ENCODE assay signal across 25 cellular contexts in the genomic region with DNA sequence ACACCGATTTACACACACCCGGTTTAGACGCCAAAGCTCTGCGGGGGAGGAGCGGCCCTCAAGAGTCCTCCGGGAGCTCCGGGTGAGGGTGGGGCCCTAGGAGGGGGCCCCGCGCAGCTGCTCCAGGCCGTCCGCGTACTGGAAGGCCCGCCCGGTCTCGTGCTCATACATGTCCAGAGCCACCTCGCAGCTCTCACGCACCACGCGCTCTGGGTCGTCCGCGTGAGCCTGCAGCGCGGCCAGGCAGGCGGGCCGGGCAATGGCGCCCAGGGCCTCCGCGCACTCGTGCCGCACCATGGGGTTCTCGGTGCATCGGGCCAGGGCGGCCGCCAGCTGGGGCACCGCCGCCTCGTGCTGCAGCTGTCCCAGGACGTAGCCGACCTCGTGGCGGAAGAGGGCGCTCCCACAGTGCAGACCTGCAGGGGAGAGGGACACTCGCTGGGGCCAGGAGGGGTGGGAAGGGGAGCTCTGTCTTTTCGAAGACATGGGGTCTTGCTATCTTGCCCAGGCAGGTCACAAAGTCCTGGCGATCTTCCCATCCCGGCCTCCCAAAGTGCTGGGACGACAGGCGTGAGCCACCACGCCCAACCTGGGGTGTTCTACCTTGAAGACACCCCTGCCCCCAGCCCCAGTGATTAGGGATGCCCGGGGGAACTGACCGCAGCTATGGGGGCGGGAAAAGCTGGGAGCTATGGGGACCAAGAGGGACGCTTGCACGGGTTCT. TPM values are rescaled to one million over a fixed set of nuclear protein-coding genes. Genes with fewer than 3 reads are reported as not detected.
"Had no signal": no experiment of that assay in that cellular context is flagged by ENCODE, and none has a peak within 500 bp of the region (broad histone marks: within the 10 kb centered on the region; RNA-seq: fewer than 3 reads in every experiment).

No MANE protein-coding gene starts in this region.

- H3K27ac ChIP-seq: adrenal gland, Peyer's patch, RWPE1, SJCRH30 had no signal

- H3K27me3 ChIP-seq: adrenal gland, Peyer's patch, SJCRH30 had no signal

- ATAC-seq: T-helper 17 cell had no signal

- H3K9me3 ChIP-seq: adrenal gland, Peyer's patch, SJCRH30 had no signal

- H3K4me3 ChIP-seq: adrenal gland, Peyer's patch, SJCRH30 had no signal

- DNase-seq: activated CD4-positive, alpha-beta memory T cell treated with anti-CD3 and anti-CD28 coated beads, Interleukin-2, amount 10 ng/mL, durations not matched to agents 7 days and 5 days; activated CD4-positive, alpha-beta T cell treated with anti-CD3 and anti-CD28 coated beads, Interleukin-2, amount 50 U/mL, for 1 hour; activated CD4-positive, CD25-positive, alpha-beta regulatory T cell; activated CD8-positive, alpha-beta memory T cell treated with anti-CD3 and anti-CD28 coated beads, Interleukin-2, amount 50 U/mL, for 48 hours; activated naive CD4-positive, alpha-beta T cell treated with anti-CD3 and anti-CD28 coated beads, Interleukin-2, amount 50 U/mL, for 16 hours; activated naive CD8-positive, alpha-beta T cell treated with anti-CD3 and anti-CD28 coated beads, Interleukin-2, amount 10 ng/mL, durations not matched to agents 7 days and 5 days; activated T-cell treated with anti-CD3 and anti-CD28 coated beads, Interleukin-2, amount 50 U/mL, for 1 hour; adrenal gland; anterior cingulate cortex; caudate nucleus; IMR-90; KG1; NCI-H146; NCI-H187 treated with DMSO at 0.1 percent for 48 hours; NCI-H2081 treated with DMSO at 0.1 percent for 48 hours; NCI-H446; NCI-H524; Peyer's patch; Right ventricle myocardium superior; SJCRH30; T-helper 17 cell; T1000 had no signal

- H3K9me3 Mint-ChIP-seq: activated CD4-positive, alpha-beta memory T cell treated with anti-CD3 and anti-CD28 coated beads, Interleukin-2, amount 10 ng/mL, durations not matched to agents 7 days and 5 days; activated naive CD8-positive, alpha-beta T cell treated with anti-CD3 and anti-CD28 coated beads, Interleukin-2, amount 10 ng/mL, durations not matched to agents 7 days and 5 days had no signal

- H3K27ac Mint-ChIP-seq: activated CD4-positive, alpha-beta memory T cell treated with anti-CD3 and anti-CD28 coated beads, Interleukin-2, amount 10 ng/mL, durations not matched to agents 7 days and 5 days; activated naive CD8-positive, alpha-beta T cell treated with anti-CD3 and anti-CD28 coated beads, Interleukin-2, amount 10 ng/mL, durations not matched to agents 7 days and 5 days; T-helper 17 cell had no signal

- H3K4me3 Mint-ChIP-seq: activated CD4-positive, alpha-beta memory T cell treated with anti-CD3 and anti-CD28 coated beads, Interleukin-2, amount 10 ng/mL, durations not matched to agents 7 days and 5 days; activated naive CD8-positive, alpha-beta T cell treated with anti-CD3 and anti-CD28 coated beads, Interleukin-2, amount 10 ng/mL, durations not matched to agents 7 days and 5 days; T-helper 17 cell had no signal

- H3K27me3 Mint-ChIP-seq: activated CD4-positive, alpha-beta memory T cell treated with anti-CD3 and anti-CD28 coated beads, Interleukin-2, amount 10 ng/mL, durations not matched to agents 7 days and 5 days; activated naive CD8-positive, alpha-beta T cell treated with anti-CD3 and anti-CD28 coated beads, Interleukin-2, amount 10 ng/mL, durations not matched to agents 7 days and 5 days; T-helper 17 cell had no signal

- H3K4me1 ChIP-seq: adrenal gland, Peyer's patch, SJCRH30 had no signal

RNA-seq across cellular contexts. Expression of a gene that starts 8.3 kb away (rescaled TPM):
- total RNA-seq: activated CD4-positive, alpha-beta memory T cell treated with anti-CD3 and anti-CD28 coated beads, Interleukin-2, amount 10 ng/mL, durations not matched to agents 7 days and 5 days; activated naive CD8-positive, alpha-beta T cell treated with anti-CD3 and anti-CD28 coated beads, Interleukin-2, amount 10 ng/mL, durations not matched to agents 7 days and 5 days; adrenal gland; IMR-90; LHCN-M2; M059J; Right ventricle myocardium superior; SJCRH30; T-helper 17 cell had no signal
- polyA plus RNA-seq: adrenal gland, IMR-90 had no signal

RNA-seq across cellular contexts. Expression of a gene that starts 11.2 kb away (rescaled TPM):
- total RNA-seq: activated CD4-positive, alpha-beta memory T cell treated with anti-CD3 and anti-CD28 coated beads, Interleukin-2, amount 10 ng/mL, durations not matched to agents 7 days and 5 days; IMR-90; M059J; Right ventricle myocardium superior; SJCRH30; T-helper 17 cell had no signal
- polyA plus RNA-seq: IMR-90 had no signal

RNA-seq across cellular contexts. Expression of a gene that starts 47.4 kb away (rescaled TPM):
- total RNA-seq: IMR-90, LHCN-M2, M059J, SJCRH30 had no signal
- polyA plus RNA-seq: IMR-90 had no signal
